In the genomic region with DNA sequence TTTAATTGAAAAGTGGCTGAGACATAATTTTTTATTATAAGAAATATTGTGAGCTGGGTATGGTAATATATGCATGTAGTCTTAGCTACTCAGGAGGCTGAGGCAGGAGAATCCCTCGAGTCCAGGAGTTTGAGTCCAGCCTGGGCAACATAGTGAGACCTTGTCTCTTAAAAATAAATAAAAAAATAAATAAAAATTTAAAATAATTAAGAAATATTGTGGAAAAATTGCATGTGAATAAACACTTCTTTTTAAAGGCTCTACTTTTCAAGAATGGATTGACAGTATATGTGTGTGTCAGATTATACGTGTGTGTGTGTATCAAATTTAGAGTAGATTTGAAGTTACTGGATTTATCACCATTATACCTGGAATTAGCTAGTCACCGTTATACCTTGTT, we compare ENCODE assay signal across 9 cellular contexts.
"Had no signal": no experiment of that assay in that cellular context is flagged by ENCODE, and none has a peak within 500 bp of the region (broad histone marks: within the 10 kb centered on the region; RNA-seq: fewer than 3 reads in every experiment).

No MANE protein-coding gene starts in this region.

- FAIRE-seq: HTR-8/SVneo, K562 had no signal

- H3K9me3 Mint-ChIP-seq: HFFc6 had no signal

- H3K27ac Mint-ChIP-seq: HFFc6 had no signal

- ATAC-seq: HCT116, K562 had no signal

- DNase-seq: GM23248, GOT3, H7, HFFc6, IMR-90, KG1 had no signal

- H3K4me3 Mint-ChIP-seq: HFFc6 had no signal
